In genomic region chr11:95584589-95584988, GRCh38 we compare ENCODE assay signal across 12 cellular contexts.
DNase-seq lines count a peak whose midpoint lies in the region; ATAC-seq lines count a peak whose summit lies in the region.
"Had no signal": no experiment of that assay in that cellular context is flagged by ENCODE, and none has a peak within 500 bp of the region (broad histone marks: within the 10 kb centered on the region; RNA-seq: fewer than 3 reads in every experiment).

No MANE protein-coding gene starts in this region.

- H2AFZ ChIP-seq in GM23248, result no peak overlapping the region

- H3K4me3 ChIP-seq in GM23248, result no peak overlapping the region
- H3K4me3 ChIP-seq: left ventricle myocardium inferior had no signal

- peaks cover 30% of the 10 kb centered on the region for H3F3A ChIP-seq in GM23248 (ENCODE audit: insufficient read depth)

- H3K4me1 ChIP-seq in GM23248 (ENCODE audit: insufficient read depth), result peaks cover 39% of the 10 kb centered on the region
- H3K4me1 ChIP-seq: left ventricle myocardium inferior had no signal

- H3K4me3 Mint-ChIP-seq in activated naive CD8-positive, alpha-beta T cell treated with anti-CD3 and anti-CD28 coated beads, Interleukin-2, amount 50 U/mL, for 24 hours, result no peak overlapping the region
- H3K4me3 Mint-ChIP-seq in activated naive CD8-positive, alpha-beta T cell treated with anti-CD3 and anti-CD28 coated beads for 36 hours, result no peak overlapping the region
- H3K4me3 Mint-ChIP-seq in stimulated activated memory B cell treated with anti-CD40 and anti-IgM and Interleukin-4, amounts not matched to agents 10 μg/mL and 1 μg/mL and 100 μg/mL, for 72 hours, result no peak overlapping the region

- no peak for DNase-seq in activated naive CD8-positive, alpha-beta T cell treated with anti-CD3 and anti-CD28 coated beads, Interleukin-2, amount 50 U/mL, for 24 hours
- no peak for DNase-seq in activated naive CD8-positive, alpha-beta T cell treated with anti-CD3 and anti-CD28 coated beads for 36 hours
- no peak for DNase-seq in GM23248
- DNase-seq in NAMALWA (ENCODE audit: low spot score), result peak; percentile 46
- no peak for DNase-seq in DMS153 treated with DMSO at 0.1 percent for 48 hours (lab: John Stamatoyannopoulos, UW; ENCODE audit: unreplicated experiment)
- DNase-seq in NCI-H226, result no peak
- no peak for DNase-seq in NCI-H446 treated with DMSO at 0.1 percent for 48 hours (lab: John Stamatoyannopoulos, UW)
- DNase-seq: amniotic stem cell; effector CD8-positive, alpha-beta T cell; left ventricle myocardium inferior; occipital lobe had no signal

- no peaks in the 10 kb centered on the region for H3K36me3 Mint-ChIP-seq in activated naive CD8-positive, alpha-beta T cell treated with anti-CD3 and anti-CD28 coated beads, Interleukin-2, amount 50 U/mL, for 24 hours (ENCODE audit: low read depth)
- H3K36me3 Mint-ChIP-seq in activated naive CD8-positive, alpha-beta T cell treated with anti-CD3 and anti-CD28 coated beads for 36 hours, result peaks cover 3% of the 10 kb centered on the region
- H3K36me3 Mint-ChIP-seq in stimulated activated memory B cell treated with anti-CD40 and anti-IgM and Interleukin-4, amounts not matched to agents 10 μg/mL and 1 μg/mL and 100 μg/mL, for 72 hours, result no peaks in the 10 kb centered on the region

- peak overlapping the region; percentile 81 for H3K27ac ChIP-seq in GM23248
- H3K27ac ChIP-seq: left ventricle myocardium inferior had no signal

- no peaks in the 10 kb centered on the region; the same call in 1 of the 2 replicates for H3K9me2 ChIP-seq in GM23248 (ENCODE audit: insufficient read depth)

- peak; percentile 73 for ATAC-seq in activated naive CD8-positive, alpha-beta T cell treated with anti-CD3 and anti-CD28 coated beads, Interleukin-2, amount 50 U/mL, for 24 hours
- ATAC-seq in stimulated activated memory B cell treated with anti-CD40 and anti-IgM and Interleukin-4, amounts not matched to agents 10 μg/mL and 1 μg/mL and 100 μg/mL, for 72 hours, result peak; percentile 56

- H4K20me1 ChIP-seq in GM23248 (ENCODE audit: insufficient read depth), result no peaks in the 10 kb centered on the region

- peak overlapping the region; percentile 40 for H3K4me2 ChIP-seq in GM23248 (ENCODE audit: unreplicated experiment)

- H3K4me1 Mint-ChIP-seq in activated naive CD8-positive, alpha-beta T cell treated with anti-CD3 and anti-CD28 coated beads, Interleukin-2, amount 50 U/mL, for 24 hours, result peaks cover 21% of the 10 kb centered on the region
- H3K4me1 Mint-ChIP-seq in activated naive CD8-positive, alpha-beta T cell treated with anti-CD3 and anti-CD28 coated beads for 36 hours, result peaks cover 13% of the 10 kb centered on the region
- peaks cover 23% of the 10 kb centered on the region for H3K4me1 Mint-ChIP-seq in stimulated activated memory B cell treated with anti-CD40 and anti-IgM and Interleukin-4, amounts not matched to agents 10 μg/mL and 1 μg/mL and 100 μg/mL, for 72 hours

- H3K9ac ChIP-seq in GM23248, result peak overlapping the region; percentile 28; the same call in 1 of the 2 replicates

- H3K79me2 ChIP-seq in GM23248 (ENCODE audit: insufficient read depth), result no peaks in the 10 kb centered on the region

- no peak overlapping the region for H3K27ac Mint-ChIP-seq in activated naive CD8-positive, alpha-beta T cell treated with anti-CD3 and anti-CD28 coated beads, Interleukin-2, amount 50 U/mL, for 24 hours
- H3K27ac Mint-ChIP-seq in activated naive CD8-positive, alpha-beta T cell treated with anti-CD3 and anti-CD28 coated beads for 36 hours, result no peak overlapping the region
- H3K27ac Mint-ChIP-seq in stimulated activated memory B cell treated with anti-CD40 and anti-IgM and Interleukin-4, amounts not matched to agents 10 μg/mL and 1 μg/mL and 100 μg/mL, for 72 hours, result no peak overlapping the region

- H3K27me3 ChIP-seq in GM23248 (replicated peaks; ENCODE audit: insufficient read depth), result no peaks in the 10 kb centered on the region

- in situ Hi-C loops in GM23248 (cut with MboI), result no loop called here

- H3K27me3 Mint-ChIP-seq in activated naive CD8-positive, alpha-beta T cell treated with anti-CD3 and anti-CD28 coated beads, Interleukin-2, amount 50 U/mL, for 24 hours, result no peaks in the 10 kb centered on the region
- H3K27me3 Mint-ChIP-seq in activated naive CD8-positive, alpha-beta T cell treated with anti-CD3 and anti-CD28 coated beads for 36 hours, result no peaks in the 10 kb centered on the region
- no peaks in the 10 kb centered on the region for H3K27me3 Mint-ChIP-seq in stimulated activated memory B cell treated with anti-CD40 and anti-IgM and Interleukin-4, amounts not matched to agents 10 μg/mL and 1 μg/mL and 100 μg/mL, for 72 hours

- H3K36me3 ChIP-seq in GM23248 (ENCODE audit: low read depth), result no peaks in the 10 kb centered on the region
- H3K36me3 ChIP-seq: left ventricle myocardium inferior had no signal

- H3K9me3 ChIP-seq in GM23248 (ENCODE audit: low read depth), result no peaks in the 10 kb centered on the region
- H3K9me3 ChIP-seq: left ventricle myocardium inferior had no signal

- H3K9me3 Mint-ChIP-seq in activated naive CD8-positive, alpha-beta T cell treated with anti-CD3 and anti-CD28 coated beads, Interleukin-2, amount 50 U/mL, for 24 hours, result peaks cover 11% of the 10 kb centered on the region
- H3K9me3 Mint-ChIP-seq in activated naive CD8-positive, alpha-beta T cell treated with anti-CD3 and anti-CD28 coated beads for 36 hours, result peaks cover 10% of the 10 kb centered on the region
- peaks cover 9% of the 10 kb centered on the region for H3K9me3 Mint-ChIP-seq in stimulated activated memory B cell treated with anti-CD40 and anti-IgM and Interleukin-4, amounts not matched to agents 10 μg/mL and 1 μg/mL and 100 μg/mL, for 72 hours

- 81 to 83% methylated on average over 2 of the region's 2 CpGs for WGBS in GM23248 (ENCODE audit: low coverage in 1 of 2, low lambda C conversion rate in 2 of 2, missing lambda C conversion rate in 2 of 2), 2 experiments
